18 cellular contexts compared by ENCODE assay signal in the genomic region with DNA sequence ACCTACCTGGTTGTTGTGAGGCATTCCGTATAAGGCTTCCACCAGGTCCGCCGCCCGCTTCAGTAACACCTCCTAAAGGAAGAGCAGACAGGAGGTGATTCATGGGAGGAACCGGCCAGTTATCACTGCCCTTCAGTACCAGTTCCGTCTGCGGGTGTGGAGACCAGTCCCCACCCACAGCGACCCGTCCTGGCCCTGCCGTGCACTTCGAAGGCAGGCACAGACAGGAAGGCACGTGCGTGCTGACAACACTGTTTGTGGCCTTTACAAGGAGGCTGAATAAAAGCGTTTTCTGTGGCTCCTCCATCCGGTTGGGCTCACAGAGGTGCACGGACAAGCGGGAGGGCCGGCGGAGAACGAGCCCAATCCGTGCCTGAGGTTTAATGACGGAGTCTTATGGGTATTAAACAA.
DNase-seq lines count a peak whose midpoint lies in the region; ATAC-seq and TF ChIP-seq lines count a peak whose summit lies in the region.
"Had no signal": no experiment of that assay in that cellular context is flagged by ENCODE, and none has a peak within 500 bp of the region (broad histone marks: within the 10 kb centered on the region; RNA-seq: fewer than 3 reads in every experiment).

No MANE protein-coding gene starts in this region.

- H4K8ac ChIP-seq in neuronal stem cell (ENCODE audit: low read depth, low read length) = no peak overlapping the region

- H3K9ac ChIP-seq in neuronal stem cell (ENCODE audit: low read depth, low read length, poor library complexity) (no peak overlapping the region), Karpas-422 (ENCODE audit: low read length) (no peak overlapping the region), GM23248 (no peak overlapping the region)
- H3K9ac ChIP-seq: BLaER1 treated with 17β-estradiol and CSF1 and Interleukin-3, amounts not matched to agents 10 nM and 100 nM had no signal

- no peak overlapping the region for H2BK120ac ChIP-seq in neuronal stem cell (ENCODE audit: low read depth, low read length)

- no peak overlapping the region for H3K4me3 ChIP-seq in neuronal stem cell (ENCODE audit: low read length in 2 of 2)
- H3K4me3 ChIP-seq in Karpas-422 (ENCODE audit: low read length) = no peak overlapping the region
- no peak overlapping the region for H3K4me3 ChIP-seq in GM23248
- H3K4me3 ChIP-seq in effector memory CD4-positive, alpha-beta T cell (ENCODE audit: insufficient read depth, low read depth, low read length, poor library complexity, severe bottlenecking) = no peak overlapping the region
- H3K4me3 ChIP-seq: BLaER1 treated with 17β-estradiol and CSF1 and Interleukin-3, amounts not matched to agents 10 nM and 100 nM had no signal

- peak overlapping the region; percentile 19 for H4K91ac ChIP-seq in neuronal stem cell (ENCODE audit: low read depth, low read length, poor library complexity)

- DNase-seq in cardiac septum (ENCODE audit: low spot score) (peak; percentile 69), Right ventricle myocardium superior (no peak), glutamatergic neuron (no peak), neuronal stem cell (ENCODE audit: low spot score) (no peak), Karpas-422 (no peak), EL (no peak), GM23248 (no peak)
- DNase-seq in effector memory CD4-positive, alpha-beta T cell = no peak
- DNase-seq: BE2C; Calu3; CD4-positive, alpha-beta memory T cell; COR-L47; DMS53; DMS79 treated with DMSO at 0.1 percent for 48 hours; HCEC 1CT had no signal

- no peaks in the 10 kb centered on the region for H3K9me3 ChIP-seq in neuronal stem cell (replicated peaks in 1 of 2; ENCODE audit: control insufficient read depth in 2 of 2, insufficient read depth in 1 of 2, low read depth in 1 of 2, low read length in 2 of 2)
- H3K9me3 ChIP-seq in Karpas-422 (ENCODE audit: low read length) = no peaks in the 10 kb centered on the region
- H3K9me3 ChIP-seq in GM23248 (ENCODE audit: low read depth) = no peaks in the 10 kb centered on the region
- no peaks in the 10 kb centered on the region for H3K9me3 ChIP-seq in effector memory CD4-positive, alpha-beta T cell (ENCODE audit: control insufficient read depth, low read length)
- H3K9me3 ChIP-seq: BE2C; BLaER1 treated with 17β-estradiol and CSF1 and Interleukin-3, amounts not matched to agents 10 nM and 100 nM had no signal

- no peak overlapping the region for H2AFZ ChIP-seq in neuronal stem cell (ENCODE audit: low read length)
- no peak overlapping the region for H2AFZ ChIP-seq in Karpas-422 (ENCODE audit: low read length)
- H2AFZ ChIP-seq in GM23248 = no peak overlapping the region

- no peak for TF ChIP-seq CTCF in glutamatergic neuron (IDR thresholded peaks at IDR 0.05; ENCODE audit: partially characterized antibody, unreplicated experiment)

- no peak overlapping the region for H3K23ac ChIP-seq in neuronal stem cell (ENCODE audit: low read depth, low read length, poor library complexity)

- H3K18ac ChIP-seq in neuronal stem cell (ENCODE audit: low read length) = peak overlapping the region; percentile 81

- H2AK5ac ChIP-seq in neuronal stem cell (ENCODE audit: low read depth, low read length) = peak overlapping the region; percentile 61

- H3K4me1 ChIP-seq in neuronal stem cell (ENCODE audit: control insufficient read depth in 2 of 2, insufficient read depth in 1 of 2, low read depth in 1 of 2, low read length in 2 of 2) (no peaks in the 10 kb centered on the region), Karpas-422 (ENCODE audit: low read length) (no peaks in the 10 kb centered on the region), GM23248 (ENCODE audit: insufficient read depth) (no peaks in the 10 kb centered on the region)
- H3K4me1 ChIP-seq in effector memory CD4-positive, alpha-beta T cell (ENCODE audit: control insufficient read depth, insufficient read depth, low read length, poor library complexity, severe bottlenecking) = no peaks in the 10 kb centered on the region
- H3K4me1 ChIP-seq: BE2C; BLaER1 treated with 17β-estradiol and CSF1 and Interleukin-3, amounts not matched to agents 10 nM and 100 nM had no signal

- intact Hi-C loops in cardiac septum (cut with DNase I) = no loop called here
- intact Hi-C loops in Right ventricle myocardium superior (cut with DNase I) = no loop called here

- H3K4me2 ChIP-seq in neuronal stem cell (ENCODE audit: insufficient read depth, low read length, poor library complexity, severe bottlenecking) (no peak overlapping the region), Karpas-422 (ENCODE audit: low read depth, low read length, poor library complexity, severe bottlenecking) (no peak overlapping the region), GM23248 (ENCODE audit: unreplicated experiment) (no peak overlapping the region)
- H3K4me2 ChIP-seq: BLaER1 treated with 17β-estradiol and CSF1 and Interleukin-3, amounts not matched to agents 10 nM and 100 nM had no signal

- in situ Hi-C loops in GM23248 (cut with MboI) = no loop called here

- H3K14ac ChIP-seq in neuronal stem cell (ENCODE audit: low read length) = peak overlapping the region; percentile 67

- no peaks in the 10 kb centered on the region for H3K36me3 ChIP-seq in neuronal stem cell (replicated peaks in 1 of 2; ENCODE audit: control insufficient read depth in 2 of 2, insufficient read depth in 2 of 2, low read length in 2 of 2)
- H3K36me3 ChIP-seq in Karpas-422 (ENCODE audit: insufficient read depth, low read length) = no peaks in the 10 kb centered on the region
- no peaks in the 10 kb centered on the region for H3K36me3 ChIP-seq in GM23248 (ENCODE audit: low read depth)
- no peaks in the 10 kb centered on the region for H3K36me3 ChIP-seq in effector memory CD4-positive, alpha-beta T cell (ENCODE audit: control insufficient read depth, insufficient read depth, low read length)
- H3K36me3 ChIP-seq: BLaER1 treated with 17β-estradiol and CSF1 and Interleukin-3, amounts not matched to agents 10 nM and 100 nM had no signal

- H3K36me3 Mint-ChIP-seq in glutamatergic neuron (ENCODE audit: unreplicated experiment) = peaks cover 12% of the 10 kb centered on the region
- H3K36me3 Mint-ChIP-seq: CD14-positive monocyte; CD4-positive, alpha-beta memory T cell had no signal

- H3K27ac ChIP-seq in neuronal stem cell (replicated peaks; ENCODE audit: low read length) = no peak overlapping the region
- no peak overlapping the region for H3K27ac ChIP-seq in Karpas-422 (ENCODE audit: low read length)
- H3K27ac ChIP-seq in GM23248 = no peak overlapping the region
- H3K27ac ChIP-seq in effector memory CD4-positive, alpha-beta T cell (ENCODE audit: insufficient read depth, low read length, poor library complexity, severe bottlenecking) = no peak overlapping the region
- H3K27ac ChIP-seq: 22Rv1; BLaER1 treated with 17β-estradiol and CSF1 and Interleukin-3, amounts not matched to agents 10 nM and 100 nM had no signal

- H3F3A ChIP-seq in GM23248 (ENCODE audit: insufficient read depth) = no peaks in the 10 kb centered on the region

- peak overlapping the region; percentile 93 for H2BK12ac ChIP-seq in neuronal stem cell (ENCODE audit: low read length)

- no peak overlapping the region for H3K4ac ChIP-seq in neuronal stem cell (ENCODE audit: low read length)

- H3K9me3 Mint-ChIP-seq in glutamatergic neuron (ENCODE audit: unreplicated experiment) = peaks cover 63% of the 10 kb centered on the region
- H3K9me3 Mint-ChIP-seq: CD4-positive, alpha-beta memory T cell had no signal

- peaks cover 28% of the 10 kb centered on the region for H3K27me3 Mint-ChIP-seq in glutamatergic neuron (ENCODE audit: unreplicated experiment)

- H3K4me3 Mint-ChIP-seq in glutamatergic neuron (ENCODE audit: unreplicated experiment) = no peak overlapping the region
- H3K4me3 Mint-ChIP-seq: CD14-positive monocyte; CD4-positive, alpha-beta memory T cell had no signal

- H2BK15ac ChIP-seq in neuronal stem cell (ENCODE audit: low read length) = no peak overlapping the region

- H3K4me1 Mint-ChIP-seq in glutamatergic neuron (ENCODE audit: low read depth, unreplicated experiment) = peaks cover 20% of the 10 kb centered on the region
- H3K4me1 Mint-ChIP-seq: CD14-positive monocyte; CD4-positive, alpha-beta memory T cell had no signal

- no peaks in the 10 kb centered on the region for H3K27me3 ChIP-seq in neuronal stem cell (ENCODE audit: control insufficient read depth in 3 of 3, insufficient read depth in 3 of 3, low read depth in 1 of 3, low read length in 3 of 3)
- H3K27me3 ChIP-seq in Karpas-422 (ENCODE audit: low read length) = no peaks in the 10 kb centered on the region
- no peaks in the 10 kb centered on the region for H3K27me3 ChIP-seq in GM23248 (replicated peaks; ENCODE audit: insufficient read depth)
- no peaks in the 10 kb centered on the region for H3K27me3 ChIP-seq in effector memory CD4-positive, alpha-beta T cell (replicated peaks; ENCODE audit: control insufficient read depth, insufficient read depth, low read length, poor library complexity, severe bottlenecking)
- H3K27me3 ChIP-seq: BE2C; BLaER1 treated with 17β-estradiol and CSF1 and Interleukin-3, amounts not matched to agents 10 nM and 100 nM had no signal

- peak overlapping the region; percentile 55 for H3K27ac Mint-ChIP-seq in glutamatergic neuron (ENCODE audit: unreplicated experiment)
- H3K27ac Mint-ChIP-seq: CD14-positive monocyte; CD4-positive, alpha-beta memory T cell had no signal

- no peak overlapping the region for H2BK5ac ChIP-seq in neuronal stem cell (ENCODE audit: low read length)

- no peaks in the 10 kb centered on the region for H4K20me1 ChIP-seq in Karpas-422 (ENCODE audit: insufficient read depth, low read depth, low read length)
- H4K20me1 ChIP-seq in GM23248 (ENCODE audit: insufficient read depth) = no peaks in the 10 kb centered on the region
- H4K20me1 ChIP-seq: BLaER1 treated with 17β-estradiol and CSF1 and Interleukin-3, amounts not matched to agents 10 nM and 100 nM had no signal

- H3K79me2 ChIP-seq in Karpas-422 (ENCODE audit: low read length) (no peaks in the 10 kb centered on the region), GM23248 (ENCODE audit: insufficient read depth) (no peaks in the 10 kb centered on the region)

- no peak for ATAC-seq in Right ventricle myocardium superior (ENCODE audit: poor library complexity)

- no peaks in the 10 kb centered on the region for H3K79me1 ChIP-seq in neuronal stem cell (ENCODE audit: low read depth, low read length)

- WGBS in neuronal stem cell (ENCODE audit: extremely low coverage in 2 of 2, insufficient read length in 2 of 2, insufficient replicate concordance in 1 of 2), 2 donors = no CpG with 5 or more reads among the region's 22 CpGs
- whole genome bisulfite sequencing in GM23248 (ENCODE audit: low coverage in 1 of 2, low lambda C conversion rate in 2 of 2, missing lambda C conversion rate in 2 of 2), 2 experiments = 62 to 71% methylated on average over 21 to 22 of the region's 22 CpGs

- H3K9me2 ChIP-seq in Karpas-422 (replicated peaks; ENCODE audit: insufficient read depth, low read length) = no peaks in the 10 kb centered on the region
- no peaks in the 10 kb centered on the region for H3K9me2 ChIP-seq in GM23248 (ENCODE audit: insufficient read depth)
